In the genomic region with DNA sequence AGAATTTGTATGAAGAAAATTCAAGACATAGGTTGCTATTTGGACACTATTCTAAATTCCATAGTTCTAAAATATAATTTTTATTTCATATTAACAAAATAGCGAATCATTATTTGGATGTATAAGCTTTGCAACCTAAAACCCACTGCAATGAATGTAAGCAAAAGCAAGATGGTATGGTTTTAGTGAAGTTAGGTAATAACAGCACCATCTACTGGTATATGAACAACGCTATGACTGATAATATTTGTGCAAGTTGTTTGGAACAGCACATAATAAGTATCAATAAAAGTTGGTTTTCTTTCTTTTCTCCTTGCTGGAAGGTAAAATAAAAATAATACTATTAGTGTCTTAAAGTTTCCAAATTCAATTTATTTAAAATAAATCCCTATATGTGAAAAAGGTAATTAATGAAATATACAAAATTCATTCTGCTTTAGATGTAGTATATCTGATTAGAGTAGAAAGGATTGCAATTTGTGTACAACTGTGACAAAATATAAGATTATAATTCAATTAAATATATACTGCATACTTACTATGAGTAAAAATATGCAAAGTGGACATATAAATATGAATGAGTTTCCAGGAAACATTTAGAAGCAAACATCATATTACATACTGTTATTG, we compare ENCODE assay signal across 8 cellular contexts.
A peak's percentile ranks its signal among the peaks of the same experiment; 100 is the strongest.
DNase-seq lines count a peak whose midpoint lies in the region; ATAC-seq and TF ChIP-seq lines count a peak whose summit lies in the region.

No MANE protein-coding gene starts in this region.

- H3K36me3 ChIP-seq in liver (ENCODE audit: control insufficient read depth in 4 of 4, insufficient read depth in 3 of 4, low read depth in 1 of 4, low read length in 3 of 4), result no peaks in the 10 kb centered on the region

- ATAC-seq in GM21528 (IDR thresholded peaks at IDR 0.05; ENCODE audit: low FRiP score, unreplicated experiment), result peak; percentile 55

- H3K4me1 ChIP-seq in liver (ENCODE audit: control insufficient read depth in 4 of 4, insufficient read depth in 4 of 4, low read length in 3 of 4), result no peaks in the 10 kb centered on the region

- 6% methylated on average over 2 of the region's 2 CpGs for WGBS in liver

- DNase-seq in DMS53 treated with DMSO at 0.1 percent for 48 hours (lab: John Stamatoyannopoulos, UW; ENCODE audit: unreplicated experiment), result peak; percentile 81
- peak; percentile 24 for DNase-seq in NCI-H1417 treated with DMSO at 0.1 percent for 48 hours (lab: John Stamatoyannopoulos, UW)
- DNase-seq in astrocyte of the cerebellum (ENCODE audit: low read depth), result peak; percentile 19
- DNase-seq in NK-92 treated with Interleukin-12 subunit alpha and Interleukin-12 subunit beta, amount 100 ng/mL, for 24 hours (lab: John Stamatoyannopoulos, UW), result no peak
- DNase-seq in activated effector memory CD4-positive, alpha-beta T cell treated with Interleukin-2 at 50 U/mL for 16 hours, result no peak
- no peak for DNase-seq in COLO668 (lab: John Stamatoyannopoulos, UW; ENCODE audit: unreplicated experiment)

- TF ChIP-seq CTCF in astrocyte of the cerebellum (IDR thresholded peaks at IDR 0.05; ENCODE audit: low read depth, low read length, missing control alignments) (peak; percentile 22), liver (IDR thresholded peaks at IDR 0.05; ENCODE audit: low read depth, low read length, missing input control) (peak; percentile 51)

- H3K27me3 ChIP-seq in liver (ENCODE audit: control insufficient read depth in 4 of 4, insufficient read depth in 4 of 4, low read length in 3 of 4), result no peaks in the 10 kb centered on the region

- no peaks in the 10 kb centered on the region for H3K9me3 ChIP-seq in liver (ENCODE audit: control insufficient read depth in 4 of 4, low read length in 3 of 4)

- H3K4me3 ChIP-seq in astrocyte of the cerebellum (ENCODE audit: low read depth, low read length) (no peak overlapping the region), liver (ENCODE audit: low read depth in 1 of 3, low read length in 3 of 3) (no peak overlapping the region)

- no peak overlapping the region for H3K27ac ChIP-seq in liver (ENCODE audit: low read depth in 1 of 2, low read length in 2 of 2)

- in situ Hi-C loops in astrocyte of the cerebellum (cut with HindIII; ENCODE audit: low sequenced_read_pairs), result no loop called here

- no peak overlapping the region for H3K9ac ChIP-seq in liver (ENCODE audit: low read depth in 1 of 2, low read length in 2 of 2)

- TF ChIP-seq RAD21 in liver (IDR thresholded peaks at IDR 0.05), result peak; percentile 83 to 86

TF ChIP-seq in liver, 16 proteins besides CTCF, POLR2A, EP300 and RAD21:
- TF ChIP-seq, protein P1, sequence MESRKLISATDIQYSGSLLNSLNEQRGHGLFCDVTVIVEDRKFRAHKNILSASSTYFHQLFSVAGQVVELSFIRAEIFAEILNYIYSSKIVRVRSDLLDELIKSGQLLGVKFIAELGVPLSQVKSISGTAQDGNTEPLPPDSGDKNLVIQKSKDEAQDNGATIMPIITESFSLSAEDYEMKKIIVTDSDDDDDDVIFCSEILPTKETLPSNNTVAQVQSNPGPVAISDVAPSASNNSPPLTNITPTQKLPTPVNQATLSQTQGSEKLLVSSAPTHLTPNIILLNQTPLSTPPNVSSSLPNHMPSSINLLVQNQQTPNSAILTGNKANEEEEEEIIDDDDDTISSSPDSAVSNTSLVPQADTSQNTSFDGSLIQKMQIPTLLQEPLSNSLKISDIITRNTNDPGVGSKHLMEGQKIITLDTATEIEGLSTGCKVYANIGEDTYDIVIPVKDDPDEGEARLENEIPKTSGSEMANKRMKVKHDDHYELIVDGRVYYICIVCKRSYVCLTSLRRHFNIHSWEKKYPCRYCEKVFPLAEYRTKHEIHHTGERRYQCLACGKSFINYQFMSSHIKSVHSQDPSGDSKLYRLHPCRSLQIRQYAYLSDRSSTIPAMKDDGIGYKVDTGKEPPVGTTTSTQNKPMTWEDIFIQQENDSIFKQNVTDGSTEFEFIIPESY (IDR thresholded peaks at IDR 0.05), result no peak
- no peak for TF ChIP-seq EGR1 (IDR thresholded peaks at IDR 0.05; ENCODE audit: low read depth in 2 of 2)
- no peak for TF ChIP-seq FOXA1 (IDR thresholded peaks at IDR 0.05)
- no peak for TF ChIP-seq NR2F2 (IDR thresholded peaks at IDR 0.05)
- no peak for TF ChIP-seq SP1 (IDR thresholded peaks at IDR 0.05)
- TF ChIP-seq FOXA2 (IDR thresholded peaks at IDR 0.05), result no peak
- TF ChIP-seq HNF4G (IDR thresholded peaks at IDR 0.05), result no peak
- TF ChIP-seq, protein P2, sequence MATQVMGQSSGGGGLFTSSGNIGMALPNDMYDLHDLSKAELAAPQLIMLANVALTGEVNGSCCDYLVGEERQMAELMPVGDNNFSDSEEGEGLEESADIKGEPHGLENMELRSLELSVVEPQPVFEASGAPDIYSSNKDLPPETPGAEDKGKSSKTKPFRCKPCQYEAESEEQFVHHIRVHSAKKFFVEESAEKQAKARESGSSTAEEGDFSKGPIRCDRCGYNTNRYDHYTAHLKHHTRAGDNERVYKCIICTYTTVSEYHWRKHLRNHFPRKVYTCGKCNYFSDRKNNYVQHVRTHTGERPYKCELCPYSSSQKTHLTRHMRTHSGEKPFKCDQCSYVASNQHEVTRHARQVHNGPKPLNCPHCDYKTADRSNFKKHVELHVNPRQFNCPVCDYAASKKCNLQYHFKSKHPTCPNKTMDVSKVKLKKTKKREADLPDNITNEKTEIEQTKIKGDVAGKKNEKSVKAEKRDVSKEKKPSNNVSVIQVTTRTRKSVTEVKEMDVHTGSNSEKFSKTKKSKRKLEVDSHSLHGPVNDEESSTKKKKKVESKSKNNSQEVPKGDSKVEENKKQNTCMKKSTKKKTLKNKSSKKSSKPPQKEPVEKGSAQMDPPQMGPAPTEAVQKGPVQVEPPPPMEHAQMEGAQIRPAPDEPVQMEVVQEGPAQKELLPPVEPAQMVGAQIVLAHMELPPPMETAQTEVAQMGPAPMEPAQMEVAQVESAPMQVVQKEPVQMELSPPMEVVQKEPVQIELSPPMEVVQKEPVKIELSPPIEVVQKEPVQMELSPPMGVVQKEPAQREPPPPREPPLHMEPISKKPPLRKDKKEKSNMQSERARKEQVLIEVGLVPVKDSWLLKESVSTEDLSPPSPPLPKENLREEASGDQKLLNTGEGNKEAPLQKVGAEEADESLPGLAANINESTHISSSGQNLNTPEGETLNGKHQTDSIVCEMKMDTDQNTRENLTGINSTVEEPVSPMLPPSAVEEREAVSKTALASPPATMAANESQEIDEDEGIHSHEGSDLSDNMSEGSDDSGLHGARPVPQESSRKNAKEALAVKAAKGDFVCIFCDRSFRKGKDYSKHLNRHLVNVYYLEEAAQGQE (IDR thresholded peaks at IDR 0.05), result no peak
TF ChIP-seq in liver: peak in this region for 0.

Comparison
In these comparisons a context has a peak if more than half of its experiments do, and no peak if none do; other contexts are left out.
1. DNase-seq: peak in DMS53 treated with DMSO at 0.1 percent for 48 hours (single experiment), NCI-H1417 treated with DMSO at 0.1 percent for 48 hours (single experiment) and astrocyte of the cerebellum (single experiment); none in NK-92 treated with Interleukin-12 subunit alpha and Interleukin-12 subunit beta, amount 100 ng/mL, for 24 hours (single experiment), activated effector memory CD4-positive, alpha-beta T cell treated with Interleukin-2 at 50 U/mL for 16 hours (single experiment) and COLO668 (single experiment).